Comparison of ENCODE assay signal across 1 cellular context in the genomic region with DNA sequence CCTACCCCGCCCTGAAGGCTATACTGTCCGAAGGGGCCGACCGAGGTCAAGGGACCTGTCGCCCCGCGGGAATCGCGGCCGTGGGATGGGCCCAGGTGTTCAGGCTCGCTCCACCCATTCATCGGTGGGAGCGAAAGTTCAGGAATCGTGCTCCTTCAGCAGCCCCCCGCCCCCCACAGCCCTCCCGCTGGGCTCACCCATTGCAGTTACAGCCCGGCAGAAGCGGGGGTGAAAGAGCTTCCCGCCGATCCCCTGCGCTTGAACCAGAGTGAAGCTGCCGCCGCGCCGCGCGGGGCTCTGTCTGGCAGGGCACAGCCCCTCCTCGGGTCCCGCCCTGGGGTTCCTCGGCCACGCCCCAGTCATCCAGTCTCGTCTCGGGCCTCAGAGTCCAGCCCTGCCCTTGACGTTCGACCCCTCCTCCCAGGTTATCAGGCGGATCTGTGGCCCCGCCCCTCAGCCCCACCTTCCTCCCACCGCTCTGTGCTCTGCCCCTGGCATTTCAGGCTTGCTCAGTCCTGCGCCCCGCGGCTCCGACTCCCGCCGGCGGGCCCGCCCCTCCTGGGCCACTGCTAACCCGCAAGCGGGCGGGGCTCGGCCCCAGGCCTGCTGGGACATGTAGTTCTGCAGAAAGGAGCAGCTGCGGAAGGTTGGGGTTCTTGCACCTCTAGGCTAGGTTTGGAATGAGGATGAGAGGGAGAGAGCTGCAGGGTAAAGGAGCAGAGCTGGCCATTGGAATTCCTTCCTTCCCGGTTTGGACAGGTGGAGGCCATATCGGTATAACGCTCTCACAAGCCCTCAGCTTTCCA.
TF ChIP-seq lines count a peak whose summit lies in the region.

A gene (minus strand): TSS at position 303 of the 806 bp plus-strand sequence. CDS start 3,955 bp downstream, outside the sequence.

TF ChIP-seq in WTC11, 78 proteins besides CTCF, POLR2A, EP300 and RAD21 (continued from another document):
- TF ChIP-seq, protein P1, sequence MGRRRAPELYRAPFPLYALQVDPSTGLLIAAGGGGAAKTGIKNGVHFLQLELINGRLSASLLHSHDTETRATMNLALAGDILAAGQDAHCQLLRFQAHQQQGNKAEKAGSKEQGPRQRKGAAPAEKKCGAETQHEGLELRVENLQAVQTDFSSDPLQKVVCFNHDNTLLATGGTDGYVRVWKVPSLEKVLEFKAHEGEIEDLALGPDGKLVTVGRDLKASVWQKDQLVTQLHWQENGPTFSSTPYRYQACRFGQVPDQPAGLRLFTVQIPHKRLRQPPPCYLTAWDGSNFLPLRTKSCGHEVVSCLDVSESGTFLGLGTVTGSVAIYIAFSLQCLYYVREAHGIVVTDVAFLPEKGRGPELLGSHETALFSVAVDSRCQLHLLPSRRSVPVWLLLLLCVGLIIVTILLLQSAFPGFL (CRISPR knock-in tag; IDR thresholded peaks at IDR 0.05; ENCODE audit: borderline replicate concordance), result no peak
- TF ChIP-seq, protein P2, sequence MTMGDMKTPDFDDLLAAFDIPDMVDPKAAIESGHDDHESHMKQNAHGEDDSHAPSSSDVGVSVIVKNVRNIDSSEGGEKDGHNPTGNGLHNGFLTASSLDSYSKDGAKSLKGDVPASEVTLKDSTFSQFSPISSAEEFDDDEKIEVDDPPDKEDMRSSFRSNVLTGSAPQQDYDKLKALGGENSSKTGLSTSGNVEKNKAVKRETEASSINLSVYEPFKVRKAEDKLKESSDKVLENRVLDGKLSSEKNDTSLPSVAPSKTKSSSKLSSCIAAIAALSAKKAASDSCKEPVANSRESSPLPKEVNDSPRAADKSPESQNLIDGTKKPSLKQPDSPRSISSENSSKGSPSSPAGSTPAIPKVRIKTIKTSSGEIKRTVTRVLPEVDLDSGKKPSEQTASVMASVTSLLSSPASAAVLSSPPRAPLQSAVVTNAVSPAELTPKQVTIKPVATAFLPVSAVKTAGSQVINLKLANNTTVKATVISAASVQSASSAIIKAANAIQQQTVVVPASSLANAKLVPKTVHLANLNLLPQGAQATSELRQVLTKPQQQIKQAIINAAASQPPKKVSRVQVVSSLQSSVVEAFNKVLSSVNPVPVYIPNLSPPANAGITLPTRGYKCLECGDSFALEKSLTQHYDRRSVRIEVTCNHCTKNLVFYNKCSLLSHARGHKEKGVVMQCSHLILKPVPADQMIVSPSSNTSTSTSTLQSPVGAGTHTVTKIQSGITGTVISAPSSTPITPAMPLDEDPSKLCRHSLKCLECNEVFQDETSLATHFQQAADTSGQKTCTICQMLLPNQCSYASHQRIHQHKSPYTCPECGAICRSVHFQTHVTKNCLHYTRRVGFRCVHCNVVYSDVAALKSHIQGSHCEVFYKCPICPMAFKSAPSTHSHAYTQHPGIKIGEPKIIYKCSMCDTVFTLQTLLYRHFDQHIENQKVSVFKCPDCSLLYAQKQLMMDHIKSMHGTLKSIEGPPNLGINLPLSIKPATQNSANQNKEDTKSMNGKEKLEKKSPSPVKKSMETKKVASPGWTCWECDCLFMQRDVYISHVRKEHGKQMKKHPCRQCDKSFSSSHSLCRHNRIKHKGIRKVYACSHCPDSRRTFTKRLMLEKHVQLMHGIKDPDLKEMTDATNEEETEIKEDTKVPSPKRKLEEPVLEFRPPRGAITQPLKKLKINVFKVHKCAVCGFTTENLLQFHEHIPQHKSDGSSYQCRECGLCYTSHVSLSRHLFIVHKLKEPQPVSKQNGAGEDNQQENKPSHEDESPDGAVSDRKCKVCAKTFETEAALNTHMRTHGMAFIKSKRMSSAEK (CRISPR knock-in tag; IDR thresholded peaks at IDR 0.05; ENCODE audit: borderline replicate concordance), result no peak
- TF ChIP-seq, protein P3, sequence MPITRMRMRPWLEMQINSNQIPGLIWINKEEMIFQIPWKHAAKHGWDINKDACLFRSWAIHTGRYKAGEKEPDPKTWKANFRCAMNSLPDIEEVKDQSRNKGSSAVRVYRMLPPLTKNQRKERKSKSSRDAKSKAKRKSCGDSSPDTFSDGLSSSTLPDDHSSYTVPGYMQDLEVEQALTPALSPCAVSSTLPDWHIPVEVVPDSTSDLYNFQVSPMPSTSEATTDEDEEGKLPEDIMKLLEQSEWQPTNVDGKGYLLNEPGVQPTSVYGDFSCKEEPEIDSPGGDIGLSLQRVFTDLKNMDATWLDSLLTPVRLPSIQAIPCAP (CRISPR knock-in tag; IDR thresholded peaks at IDR 0.05), result no peak
- TF ChIP-seq RELA (CRISPR knock-in tag; IDR thresholded peaks at IDR 0.05; ENCODE audit: borderline replicate concordance) (no peak), SP1 (CRISPR knock-in tag; conservative IDR thresholded peaks at IDR 0.05) (peak; percentile 96), KAT7 (CRISPR knock-in tag; IDR thresholded peaks at IDR 0.05; ENCODE audit: borderline replicate concordance) (0 out of 2 replicates have a peak, but pooled peaks have one; percentile 40), CREM (CRISPR knock-in tag; IDR thresholded peaks at IDR 0.05) (no peak), TP53 (CRISPR knock-in tag; IDR thresholded peaks at IDR 0.05) (no peak), MYBL2 (CRISPR knock-in tag; IDR thresholded peaks at IDR 0.05) (no peak), RORB (CRISPR knock-in tag; IDR thresholded peaks at IDR 0.05) (no peak), IRF2 (CRISPR knock-in tag; IDR thresholded peaks at IDR 0.05; ENCODE audit: borderline replicate concordance, low read depth) (no peak), CBFB (CRISPR knock-in tag; IDR thresholded peaks at IDR 0.05; ENCODE audit: low read depth) (no peak; the same call in 1 of the 2 replicates)
- TF ChIP-seq, protein P4, sequence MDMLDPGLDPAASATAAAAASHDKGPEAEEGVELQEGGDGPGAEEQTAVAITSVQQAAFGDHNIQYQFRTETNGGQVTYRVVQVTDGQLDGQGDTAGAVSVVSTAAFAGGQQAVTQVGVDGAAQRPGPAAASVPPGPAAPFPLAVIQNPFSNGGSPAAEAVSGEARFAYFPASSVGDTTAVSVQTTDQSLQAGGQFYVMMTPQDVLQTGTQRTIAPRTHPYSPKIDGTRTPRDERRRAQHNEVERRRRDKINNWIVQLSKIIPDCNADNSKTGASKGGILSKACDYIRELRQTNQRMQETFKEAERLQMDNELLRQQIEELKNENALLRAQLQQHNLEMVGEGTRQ (CRISPR knock-in tag; IDR thresholded peaks at IDR 0.05), result no peak
- TF ChIP-seq, protein P5, sequence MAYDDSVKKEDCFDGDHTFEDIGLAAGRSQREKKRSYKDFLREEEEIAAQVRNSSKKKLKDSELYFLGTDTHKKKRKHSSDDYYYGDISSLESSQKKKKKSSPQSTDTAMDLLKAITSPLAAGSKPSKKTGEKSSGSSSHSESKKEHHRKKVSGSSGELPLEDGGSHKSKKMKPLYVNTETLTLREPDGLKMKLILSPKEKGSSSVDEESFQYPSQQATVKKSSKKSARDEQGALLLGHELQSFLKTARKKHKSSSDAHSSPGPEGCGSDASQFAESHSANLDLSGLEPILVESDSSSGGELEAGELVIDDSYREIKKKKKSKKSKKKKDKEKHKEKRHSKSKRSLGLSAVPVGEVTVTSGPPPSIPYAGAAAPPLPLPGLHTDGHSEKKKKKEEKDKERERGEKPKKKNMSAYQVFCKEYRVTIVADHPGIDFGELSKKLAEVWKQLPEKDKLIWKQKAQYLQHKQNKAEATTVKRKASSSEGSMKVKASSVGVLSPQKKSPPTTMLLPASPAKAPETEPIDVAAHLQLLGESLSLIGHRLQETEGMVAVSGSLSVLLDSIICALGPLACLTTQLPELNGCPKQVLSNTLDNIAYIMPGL (CRISPR knock-in tag; IDR thresholded peaks at IDR 0.05), result no peak
